In the genomic region with DNA sequence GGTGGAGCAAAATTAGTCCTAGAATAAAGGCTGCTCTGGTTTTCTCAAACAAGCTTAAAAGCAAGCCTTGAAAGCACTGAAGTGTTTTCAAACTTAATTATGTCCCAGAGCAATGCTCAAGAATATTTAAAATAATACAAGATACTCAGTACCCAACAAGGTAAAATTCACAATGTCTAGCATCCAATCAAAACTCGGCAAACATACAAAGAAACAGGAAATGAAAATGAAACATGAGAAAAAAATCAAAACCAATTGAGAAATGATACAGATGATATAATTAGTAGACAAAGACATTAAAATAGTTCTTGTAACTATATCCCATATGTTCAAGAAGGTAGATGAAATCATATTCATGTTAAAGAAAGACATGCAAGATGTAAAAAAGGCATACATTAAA, we compare ENCODE assay signal across 22 cellular contexts. TPM values are rescaled to one million over a fixed set of nuclear protein-coding genes. Genes with fewer than 3 reads are reported as not detected.
DNase-seq lines count a peak whose midpoint lies in the region; ATAC-seq and TF ChIP-seq lines count a peak whose summit lies in the region.
"Had no signal": no experiment of that assay in that cellular context is flagged by ENCODE, and none has a peak within 500 bp of the region (broad histone marks: within the 10 kb centered on the region; RNA-seq: fewer than 3 reads in every experiment).

No MANE protein-coding gene starts in this region.

- H3K4me2 ChIP-seq in GM23338 (no peak overlapping the region), neural progenitor cell (no peak overlapping the region)

- H3K27me3 ChIP-seq in GM23338 (ENCODE audit: insufficient read depth) (no peaks in the 10 kb centered on the region), endodermal cell (ENCODE audit: control insufficient read depth, insufficient read depth, low read length, poor library complexity, severe bottlenecking) (no peaks in the 10 kb centered on the region), neural progenitor cell (no peaks in the 10 kb centered on the region)
- H3K27me3 ChIP-seq: BE2C had no signal

- H3K9me3 ChIP-seq in endodermal cell (ENCODE audit: control insufficient read depth, low read length) (peaks cover 26% of the 10 kb centered on the region), neural progenitor cell (ENCODE audit: low read depth) (no peaks in the 10 kb centered on the region)
- H3K9me3 ChIP-seq: BE2C had no signal

- no peaks in the 10 kb centered on the region for H3K36me3 ChIP-seq in GM23338 (ENCODE audit: insufficient read depth)
- no peaks in the 10 kb centered on the region for H3K36me3 ChIP-seq in endodermal cell (ENCODE audit: control insufficient read depth, insufficient read depth, low read length)
- no peaks in the 10 kb centered on the region for H3K36me3 ChIP-seq in neural progenitor cell
- H3K36me3 ChIP-seq: BE2C had no signal

- H3K4me1 Mint-ChIP-seq in GM23338 (no peaks in the 10 kb centered on the region), endodermal cell (peaks cover 25% of the 10 kb centered on the region), neural progenitor cell (no peaks in the 10 kb centered on the region)
- H3K4me1 Mint-ChIP-seq: CD4-positive, CD25-positive, alpha-beta regulatory T cell; CD8-positive, alpha-beta memory T cell had no signal

- no peak overlapping the region for H3K27ac ChIP-seq in GM23338 (ENCODE audit: low read depth)
- no peak overlapping the region for H3K27ac ChIP-seq in endodermal cell (ENCODE audit: low read depth, low read length)
- H3K27ac ChIP-seq in neural progenitor cell, result no peak overlapping the region

- no peak for ATAC-seq in GM23338
- ATAC-seq: HCT116, HepG2 had no signal

- H3K27me3 Mint-ChIP-seq in GM23338 (ENCODE audit: insufficient read depth, low read depth, poor library complexity) (peaks cover 4% of the 10 kb centered on the region), endodermal cell (ENCODE audit: insufficient read depth) (no peaks in the 10 kb centered on the region), neural progenitor cell (ENCODE audit: insufficient read depth, low read depth) (no peaks in the 10 kb centered on the region)

- H3K9me3 Mint-ChIP-seq in GM23338 (no peaks in the 10 kb centered on the region; the same call in 2 of the 3 replicates), endodermal cell (peaks cover 8% of the 10 kb centered on the region), neural progenitor cell (peaks cover 15% of the 10 kb centered on the region)

- H3K9ac ChIP-seq in endodermal cell (ENCODE audit: extremely low read depth, low read length, poor library complexity, severe bottlenecking), result no peak overlapping the region
- H3K9ac ChIP-seq in neural progenitor cell, result no peak overlapping the region

- H3K9me2 ChIP-seq in GM23338 (ENCODE audit: insufficient read depth), result 0 out of 2 replicates have a peak, but pooled peaks cover 3% of the 10 kb centered on the region

- H3K27ac Mint-ChIP-seq in GM23338 (no peak overlapping the region), endodermal cell (no peak overlapping the region), neural progenitor cell (no peak overlapping the region)
- H3K27ac Mint-ChIP-seq: CD4-positive, CD25-positive, alpha-beta regulatory T cell; CD8-positive, alpha-beta memory T cell; IgD-negative memory B cell had no signal

- H4K20me1 ChIP-seq in GM23338 (replicated peaks; ENCODE audit: insufficient read depth) (no peaks in the 10 kb centered on the region), neural progenitor cell (ENCODE audit: low read depth) (no peaks in the 10 kb centered on the region)

- H2AFZ ChIP-seq in GM23338 (peak overlapping the region; percentile 61; the same call in 1 of the 2 replicates), neural progenitor cell (replicated peaks) (peak overlapping the region; percentile 18)

- TF ChIP-seq CTCF in GM23338 (conservative IDR thresholded peaks at IDR 0.05; ENCODE audit: low read depth in 2 of 2) (no peak), endodermal cell (conservative IDR thresholded peaks at IDR 0.05) (no peak), neural progenitor cell (IDR thresholded peaks at IDR 0.05) (no peak)

- no peak overlapping the region for H3K4me3 Mint-ChIP-seq in GM23338
- H3K4me3 Mint-ChIP-seq in endodermal cell, result no peak overlapping the region
- H3K4me3 Mint-ChIP-seq in neural progenitor cell, result no peak overlapping the region
- H3K4me3 Mint-ChIP-seq: CD4-positive, CD25-positive, alpha-beta regulatory T cell; CD8-positive, alpha-beta memory T cell had no signal

- DNase-seq in GM23338 (ENCODE audit: low spot score) (no peak), NAMALWA (ENCODE audit: low spot score) (peak; percentile 7), endodermal cell (no peak), neural progenitor cell (ENCODE audit: low spot score) (no peak), SW480 (ENCODE audit: low spot score) (no peak), midbrain (lab: John Stamatoyannopoulos, UW) (no peak)
- DNase-seq in activated CD4-positive, alpha-beta T cell treated with anti-CD3 and anti-CD28 coated beads for 4 hours, result no peak
- DNase-seq: ACHN; BE2C; C1 segment of cervical spinal cord; CD4-positive, CD25-positive, alpha-beta regulatory T cell; CD8-positive, alpha-beta memory T cell; COR-L47; DMS 273 treated with DMSO at 0.1 percent for 48 hours; DMS53; DND-41; GDM1; GOT3; H7 had no signal

- H3K79me2 ChIP-seq in GM23338 (replicated peaks; ENCODE audit: insufficient read depth), result no peaks in the 10 kb centered on the region
- no peaks in the 10 kb centered on the region for H3K79me2 ChIP-seq in neural progenitor cell (ENCODE audit: low read depth)

- no CpG with 5 or more reads among the region's 1 CpG for WGBS in endodermal cell (ENCODE audit: insufficient coverage in 1 of 2, insufficient read length in 1 of 2), 2 experiments

- H3K36me3 Mint-ChIP-seq in GM23338 (ENCODE audit: low read depth) (no peaks in the 10 kb centered on the region), endodermal cell (ENCODE audit: low read depth) (peaks cover 6% of the 10 kb centered on the region), neural progenitor cell (no peaks in the 10 kb centered on the region)
- H3K36me3 Mint-ChIP-seq: CD8-positive, alpha-beta memory T cell had no signal

- H3K4me1 ChIP-seq in GM23338 (ENCODE audit: insufficient read depth) (no peaks in the 10 kb centered on the region), endodermal cell (ENCODE audit: control insufficient read depth, insufficient read depth, low read length) (peaks cover 2% of the 10 kb centered on the region), neural progenitor cell (peaks cover 8% of the 10 kb centered on the region)
- H3K4me1 ChIP-seq: BE2C had no signal

- H3K4me3 ChIP-seq in GM23338 (no peak overlapping the region), endodermal cell (ENCODE audit: low read length) (peak overlapping the region; percentile 2), neural progenitor cell (no peak overlapping the region)

- H3F3A ChIP-seq in GM23338 (replicated peaks; ENCODE audit: low read depth), result no peaks in the 10 kb centered on the region
- no peaks in the 10 kb centered on the region for H3F3A ChIP-seq in neural progenitor cell (ENCODE audit: low read depth)

TF ChIP-seq in GM23338, 12 proteins besides CTCF, POLR2A, EP300 and RAD21:
- no peak for TF ChIP-seq JUNB (IDR thresholded peaks at IDR 0.05; ENCODE audit: unreplicated experiment)
TF ChIP-seq in GM23338: peak in this region for 0.

RNA-seq across cellular contexts. Expression of a gene that starts 45.0 kb away (rescaled TPM):
- 3.7 and 6.5 TPM in 2 replicates for total RNA-seq in GM23338 (2014; rRNA removed; shearing (Covaris generic))
- polyA plus RNA-seq in GM23338 (2016; fragmentation: Nextera tagmentation; extraction: Ambion mirVana), result 1.3 and 1.7 TPM in 2 replicates
- total RNA-seq in endodermal cell, result 10 to 100 TPM; 29.2 to 32.2 TPM
- 16.8 TPM for polyA plus RNA-seq in endodermal cell (2013, experiment 1 of 2)
- 15.4 TPM for polyA plus RNA-seq in endodermal cell (2013, experiment 2 of 2)
- total RNA-seq in neural progenitor cell (ENCODE audit: low replicate concordance), result 13.5 and 14.4 TPM in 2 replicates
